15 cellular contexts compared by ENCODE assay signal in the genomic region with DNA sequence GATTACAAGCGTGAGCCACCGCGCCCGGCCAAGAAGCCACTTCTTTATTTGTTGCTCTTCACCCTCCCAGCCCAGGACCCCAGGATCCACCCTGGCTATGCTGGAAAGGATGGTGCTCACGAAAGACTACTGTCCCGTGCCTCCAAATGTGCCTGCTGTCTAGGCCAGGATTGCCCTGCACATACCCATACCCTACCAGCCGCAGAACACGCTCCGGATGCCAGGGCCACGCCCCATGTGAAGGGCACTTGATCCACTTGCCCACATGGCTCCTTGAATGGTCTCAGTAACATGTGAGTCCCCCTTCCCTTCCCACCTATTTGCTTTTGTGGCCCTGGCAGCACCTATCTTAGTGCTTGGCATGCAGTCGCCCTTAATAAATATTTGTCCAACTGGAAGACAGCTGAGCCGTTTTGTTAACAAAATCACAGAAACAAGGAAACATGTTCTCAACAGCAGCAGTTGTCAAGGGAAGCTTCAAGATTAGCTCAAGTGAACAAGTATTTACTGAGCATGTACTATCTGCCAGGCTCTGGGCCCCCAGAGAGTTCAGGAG. TPM values are rescaled to one million over a fixed set of nuclear protein-coding genes. Genes with fewer than 3 reads are reported as not detected.
"Had no signal": no experiment of that assay in that cellular context is flagged by ENCODE, and none has a peak within 500 bp of the region (broad histone marks: within the 10 kb centered on the region; RNA-seq: fewer than 3 reads in every experiment).

No MANE protein-coding gene starts in this region.

- H3K27ac Mint-ChIP-seq: activated naive CD4-positive, alpha-beta T cell treated with anti-CD3 and anti-CD28 coated beads, Interleukin-2, amount 50 U/mL, for 24 hours; nephron progenitor cell had no signal

- H3K4me3 ChIP-seq: dorsolateral prefrontal cortex, esophagus muscularis mucosa, testis had no signal

- DNase-seq: activated CD8-positive, alpha-beta memory T cell treated with anti-CD3 and anti-CD28 coated beads for 24 hours; amygdala; dorsolateral prefrontal cortex; foreskin fibroblast; left colon; mesendoderm; nephron progenitor cell; testis; WERI-Rb-1 had no signal

- H3K27me3 Mint-ChIP-seq: activated naive CD4-positive, alpha-beta T cell treated with anti-CD3 and anti-CD28 coated beads, Interleukin-2, amount 50 U/mL, for 24 hours; stimulated activated naive CD8-positive, alpha-beta T cell treated with anti-CD3 and anti-CD28 coated beads, Interleukin-15, Interleukin-2, amounts not matched to agents 100 ng/mL and 50 ng/mL, for 24 hours had no signal

- H3K9me3 Mint-ChIP-seq: activated naive CD4-positive, alpha-beta T cell treated with anti-CD3 and anti-CD28 coated beads, Interleukin-2, amount 50 U/mL, for 24 hours; nephron progenitor cell; stimulated activated naive CD8-positive, alpha-beta T cell treated with anti-CD3 and anti-CD28 coated beads, Interleukin-15, Interleukin-2, amounts not matched to agents 100 ng/mL and 50 ng/mL, for 24 hours had no signal

- H3K36me3 ChIP-seq: WERI-Rb-1 had no signal

- H3K9me3 ChIP-seq: esophagus muscularis mucosa, testis had no signal

- H3K36me3 Mint-ChIP-seq: activated naive CD4-positive, alpha-beta T cell treated with anti-CD3 and anti-CD28 coated beads, Interleukin-2, amount 50 U/mL, for 24 hours had no signal

- H3K27me3 ChIP-seq: dorsolateral prefrontal cortex, esophagus muscularis mucosa, testis had no signal

- H3K27ac ChIP-seq: dorsolateral prefrontal cortex, esophagus muscularis mucosa, testis, WERI-Rb-1 had no signal

- H3K4me3 Mint-ChIP-seq: activated CD4-positive, alpha-beta T cell treated with anti-CD3 and anti-CD28 coated beads for 36 hours; activated naive CD4-positive, alpha-beta T cell treated with anti-CD3 and anti-CD28 coated beads, Interleukin-2, amount 50 U/mL, for 24 hours; nephron progenitor cell; stimulated activated naive CD8-positive, alpha-beta T cell treated with anti-CD3 and anti-CD28 coated beads, Interleukin-15, Interleukin-2, amounts not matched to agents 100 ng/mL and 50 ng/mL, for 24 hours had no signal

RNA-seq across cellular contexts. Expression of a gene that starts 14.2 kb away (rescaled TPM):
- total RNA-seq: omental fat pad, urinary bladder had no signal

RNA-seq across cellular contexts. Expression of a gene that starts 33.0 kb away (rescaled TPM):
- total RNA-seq: activated CD4-positive, alpha-beta T cell treated with anti-CD3 and anti-CD28 coated beads for 36 hours; esophagus muscularis mucosa; omental fat pad; testis had no signal

RNA-seq across cellular contexts. Expression of a gene that starts 52.8 kb away (rescaled TPM):
- total RNA-seq: activated CD4-positive, alpha-beta T cell treated with anti-CD3 and anti-CD28 coated beads for 36 hours; esophagus muscularis mucosa; omental fat pad; urinary bladder had no signal
